Comparison of ENCODE assay signal across 18 cellular contexts in the genomic region with DNA sequence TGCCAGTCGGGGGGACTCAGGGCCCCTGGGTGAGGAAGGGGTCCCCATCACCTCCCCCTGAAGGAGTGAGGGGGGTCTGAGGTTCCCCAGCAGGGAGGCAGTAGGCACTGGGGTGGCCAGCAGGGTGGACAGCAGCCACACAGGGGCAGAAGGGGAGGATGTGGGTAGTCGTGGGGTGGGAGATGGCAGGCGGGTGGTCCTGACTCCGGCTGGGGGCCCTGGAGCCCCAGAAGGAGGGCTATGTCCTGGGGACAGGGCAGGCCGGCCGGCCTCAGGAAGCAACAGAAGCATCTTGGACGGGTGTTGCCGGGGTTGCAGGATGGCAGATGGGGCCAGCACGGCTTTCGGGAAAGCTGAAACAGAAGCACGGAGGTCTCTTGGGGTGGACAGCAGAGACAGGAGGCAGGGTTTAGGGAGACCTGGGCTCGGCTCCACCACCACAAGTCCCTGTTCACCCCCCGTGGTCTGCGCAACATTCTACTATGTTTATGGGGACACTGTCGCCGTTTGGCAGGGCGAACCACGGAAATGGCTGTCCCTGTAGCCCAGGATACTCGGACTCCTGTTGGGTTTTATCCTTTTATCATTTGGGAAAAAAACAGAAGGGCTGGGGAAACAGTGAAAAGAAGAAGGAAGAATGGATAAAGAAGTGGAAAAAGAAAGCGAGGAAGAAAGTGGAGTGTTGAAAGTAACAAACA. TPM values are rescaled to one million over a fixed set of nuclear protein-coding genes. Genes with fewer than 3 reads are reported as not detected.
DNase-seq lines count a peak whose midpoint lies in the region; ATAC-seq and TF ChIP-seq lines count a peak whose summit lies in the region.
"Had no signal": no experiment of that assay in that cellular context is flagged by ENCODE, and none has a peak within 500 bp of the region (broad histone marks: within the 10 kb centered on the region; RNA-seq: fewer than 3 reads in every experiment).

No MANE protein-coding gene starts in this region.

- H3K4me3 Mint-ChIP-seq in mesothelial cell of epicardium: peak overlapping the region; percentile 41
- H3K4me3 Mint-ChIP-seq: activated naive CD8-positive, alpha-beta T cell; activated T-helper 17 cell treated with anti-CD3 and anti-CD28 coated beads, Interleukin-2, amount 50 U/mL, for 72 hours; memory B cell; natural killer cell treated with Interleukin-12 subunit alpha and Interleukin-12 subunit beta and Interleukin-15 and Interleukin-18, amount 100 ng/mL, for 72 hours; T-helper 2 cell treated with Interferon-gamma antibody and Interleukin-4, amounts not matched to agents 5 μg/mL and 100 μg/mL, for 36 hours had no signal

- H3K27ac ChIP-seq in C4-2B: peak overlapping the region; percentile 37
- H3K27ac ChIP-seq: brain microvascular endothelial cell, colonic mucosa, sigmoid colon, VCaP had no signal

- peaks cover 10% of the 10 kb centered on the region for H3K4me1 Mint-ChIP-seq in mesothelial cell of epicardium
- H3K4me1 Mint-ChIP-seq: activated T-helper 17 cell treated with anti-CD3 and anti-CD28 coated beads, Interleukin-2, amount 50 U/mL, for 72 hours; memory B cell had no signal

- H3K9ac ChIP-seq in NT2/D1 (ENCODE audit: insufficient read length, low read depth): peak overlapping the region; percentile 59

- no peaks in the 10 kb centered on the region for H3K9me3 Mint-ChIP-seq in mesothelial cell of epicardium
- H3K9me3 Mint-ChIP-seq: activated T-helper 17 cell treated with anti-CD3 and anti-CD28 coated beads, Interleukin-2, amount 50 U/mL, for 72 hours; natural killer cell treated with Interleukin-12 subunit alpha and Interleukin-12 subunit beta and Interleukin-15 and Interleukin-18, amount 100 ng/mL, for 72 hours; T-helper 2 cell treated with Interferon-gamma antibody and Interleukin-4, amounts not matched to agents 5 μg/mL and 100 μg/mL, for 36 hours had no signal

- H3K4me1 ChIP-seq in NT2/D1 (ENCODE audit: insufficient read depth, insufficient read length): peaks cover 27% of the 10 kb centered on the region
- H3K4me1 ChIP-seq: colonic mucosa had no signal

- ATAC-seq in GM21825 (IDR thresholded peaks at IDR 0.05; ENCODE audit: unreplicated experiment): no peak

- H3K36me3 Mint-ChIP-seq in mesothelial cell of epicardium: peaks cover 10% of the 10 kb centered on the region
- H3K36me3 Mint-ChIP-seq: natural killer cell treated with Interleukin-12 subunit alpha and Interleukin-12 subunit beta and Interleukin-15 and Interleukin-18, amount 100 ng/mL, for 72 hours had no signal

- TF ChIP-seq CTCF in C4-2B (conservative IDR thresholded peaks at IDR 0.05): no peak
- TF ChIP-seq CTCF in mesothelial cell of epicardium (IDR thresholded peaks at IDR 0.05; ENCODE audit: unreplicated experiment): no peak

- no peaks in the 10 kb centered on the region for H3K9me3 ChIP-seq in NT2/D1 (ENCODE audit: insufficient read depth, low read length)
- H3K9me3 ChIP-seq: colonic mucosa, sigmoid colon had no signal

- DNase-seq in NT2/D1 (ENCODE audit: low read depth, low spot score) (no peak), mesothelial cell of epicardium (ENCODE audit: low spot score in 2 of 2, unreplicated experiment in 2 of 2) (no peak), mesenteric fat pad (ENCODE audit: low spot score) (no peak)
- DNase-seq in activated naive CD4-positive, alpha-beta T cell (lab: John Stamatoyannopoulos, UW): no peak
- DNase-seq: brain microvascular endothelial cell, Kasumi-1, NCI-H187 treated with DMSO at 0.1 percent for 48 hours had no signal

- peaks cover 52% of the 10 kb centered on the region for H3K36me3 ChIP-seq in NT2/D1 (ENCODE audit: insufficient read depth, insufficient read length, low read length)
- H3K36me3 ChIP-seq: brain microvascular endothelial cell, colonic mucosa, sigmoid colon had no signal

- H3K27ac Mint-ChIP-seq in mesothelial cell of epicardium: no peak overlapping the region
- H3K27ac Mint-ChIP-seq: activated naive CD8-positive, alpha-beta T cell; activated T-helper 17 cell treated with anti-CD3 and anti-CD28 coated beads, Interleukin-2, amount 50 U/mL, for 72 hours; memory B cell; natural killer cell treated with Interleukin-12 subunit alpha and Interleukin-12 subunit beta and Interleukin-15 and Interleukin-18, amount 100 ng/mL, for 72 hours; T-helper 2 cell treated with Interferon-gamma antibody and Interleukin-4, amounts not matched to agents 5 μg/mL and 100 μg/mL, for 36 hours had no signal

- peaks cover 12% of the 10 kb centered on the region for H3K27me3 Mint-ChIP-seq in mesothelial cell of epicardium (ENCODE audit: low read depth)
- H3K27me3 Mint-ChIP-seq: activated naive CD8-positive, alpha-beta T cell; activated T-helper 17 cell treated with anti-CD3 and anti-CD28 coated beads, Interleukin-2, amount 50 U/mL, for 72 hours; memory B cell had no signal

- no peak overlapping the region for H3K4me3 ChIP-seq in NT2/D1 (ENCODE audit: insufficient read length, low read depth)
- H3K4me3 ChIP-seq: sigmoid colon had no signal

- peaks cover 13% of the 10 kb centered on the region for H3K27me3 ChIP-seq in NT2/D1 (ENCODE audit: insufficient read depth, insufficient read length)
- H3K27me3 ChIP-seq: brain microvascular endothelial cell, colonic mucosa had no signal

RNA-seq across cellular contexts. Expression of a gene that starts 14.1 kb away (rescaled TPM):
- total RNA-seq in mesothelial cell of epicardium: 6.2 to 8.7 TPM (median 8.2 TPM) in 3 replicates
- 7.7 TPM for total RNA-seq in mesenteric fat pad

RNA-seq across cellular contexts. Expression of a gene that starts 40.1 kb away (rescaled TPM):
- total RNA-seq in mesothelial cell of epicardium (not detected in 3 replicates), mesenteric fat pad (2.6 TPM)
- total RNA-seq: activated T-helper 17 cell treated with anti-CD3 and anti-CD28 coated beads, Interleukin-2, amount 50 U/mL, for 72 hours; colonic mucosa; glomerular endothelial cell; natural killer cell treated with Interleukin-12 subunit alpha and Interleukin-12 subunit beta and Interleukin-15 and Interleukin-18, amount 100 ng/mL, for 72 hours had no signal

RNA-seq across cellular contexts. Expression of a gene that starts 51.9 kb away (rescaled TPM):
- 253 to 266 TPM (median 263 TPM) in 3 replicates for total RNA-seq in mesothelial cell of epicardium
- 195 TPM for total RNA-seq in mesenteric fat pad

RNA-seq across cellular contexts. Expression of a gene that starts 52.0 kb away (rescaled TPM):
- total RNA-seq in mesothelial cell of epicardium (74.0 to 83.6 TPM (median 75.8 TPM) in 3 replicates), mesenteric fat pad (21.2 TPM)

RNA-seq across cellular contexts. Expression of a gene that starts 58.9 kb away (rescaled TPM):
- total RNA-seq in mesothelial cell of epicardium (not detected in 3 replicates), mesenteric fat pad (20.6 TPM)
- total RNA-seq: activated T-helper 17 cell treated with anti-CD3 and anti-CD28 coated beads, Interleukin-2, amount 50 U/mL, for 72 hours; colonic mucosa; glomerular endothelial cell; natural killer cell treated with Interleukin-12 subunit alpha and Interleukin-12 subunit beta and Interleukin-15 and Interleukin-18, amount 100 ng/mL, for 72 hours had no signal
